In genomic region chr6:169344651-169345050, GRCh38 we compare ENCODE assay signal across 23 cellular contexts.
DNase-seq lines count a peak whose midpoint lies in the region; ATAC-seq, FAIRE-seq and TF ChIP-seq lines count a peak whose summit lies in the region.
"Had no signal": no experiment of that assay in that cellular context is flagged by ENCODE, and none has a peak within 500 bp of the region (broad histone marks: within the 10 kb centered on the region; RNA-seq: fewer than 3 reads in every experiment).

No MANE protein-coding gene starts in this region.

- no peak for TF ChIP-seq POLR2A in breast epithelium (IDR thresholded peaks at IDR 0.05)

- H3K9me3 ChIP-seq in breast epithelium, result no peaks in the 10 kb centered on the region
- H3K9me3 ChIP-seq in keratinocyte (ENCODE audit: control insufficient read depth, low read depth, low read length), result no peaks in the 10 kb centered on the region
- H3K9me3 ChIP-seq: A549 had no signal

- H3K27ac ChIP-seq in breast epithelium (peak overlapping the region; percentile 19 to 33), keratinocyte (ENCODE audit: control insufficient read depth, insufficient read depth, low read length) (peak overlapping the region; percentile 24)
- H3K27ac ChIP-seq: A549; BLaER1 treated with 17β-estradiol and CSF1 and Interleukin-3, amounts not matched to agents 10 nM and 100 nM; gastroesophageal sphincter; VCaP had no signal

- no peaks in the 10 kb centered on the region for H4K20me1 ChIP-seq in keratinocyte (ENCODE audit: control insufficient read depth, extremely low read depth, insufficient read depth, low read length)
- H4K20me1 ChIP-seq: BLaER1 treated with 17β-estradiol and CSF1 and Interleukin-3, amounts not matched to agents 10 nM and 100 nM had no signal

- H2AFZ ChIP-seq in keratinocyte (ENCODE audit: control insufficient read depth, low read length), result peak overlapping the region; percentile 69

- ATAC-seq in Right ventricle myocardium superior (ENCODE audit: poor library complexity), result peak; percentile 71
- no peak for ATAC-seq in activated CD8-positive, alpha-beta T cell treated with anti-CD3 and anti-CD28 coated beads for 36 hours
- ATAC-seq in GM21717 (IDR thresholded peaks at IDR 0.05; ENCODE audit: unreplicated experiment), result no peak
- ATAC-seq: A549, gastroesophageal sphincter, HCT116 had no signal

- peak; percentile 41 for FAIRE-seq in keratinocyte (lab: Jason Lieb, UNC)
- FAIRE-seq: A549, bronchial epithelial cell, endothelial cell of umbilical vein had no signal

- H3K4me2 ChIP-seq in keratinocyte (ENCODE audit: control insufficient read depth, extremely low read depth, insufficient read depth, low read depth, low read length), result peak overlapping the region; percentile 79
- H3K4me2 ChIP-seq: A549; BLaER1 treated with 17β-estradiol and CSF1 and Interleukin-3, amounts not matched to agents 10 nM and 100 nM had no signal

- H3K4me1 ChIP-seq in breast epithelium (peaks cover 0 to 3% of the 10 kb centered on the region in 2 donors), keratinocyte (ENCODE audit: control insufficient read depth, extremely low read depth, insufficient read depth, low read length) (peaks cover 60% of the 10 kb centered on the region)
- H3K4me1 ChIP-seq: gastroesophageal sphincter had no signal

- dilution Hi-C loops in keratinocyte (cut with MboI; ENCODE audit: extremely low pct_ligation_motif_present, low sequenced_read_pairs), result no loop called here

- H3K9me3 Mint-ChIP-seq in type B pancreatic cell, result no peaks in the 10 kb centered on the region
- peaks cover 2% of the 10 kb centered on the region for H3K9me3 Mint-ChIP-seq in activated CD8-positive, alpha-beta T cell treated with anti-CD3 and anti-CD28 coated beads for 36 hours

- peak overlapping the region; percentile 28 for H3K4me3 Mint-ChIP-seq in type B pancreatic cell
- no peak overlapping the region for H3K4me3 Mint-ChIP-seq in activated CD8-positive, alpha-beta T cell treated with anti-CD3 and anti-CD28 coated beads for 36 hours
- H3K4me3 Mint-ChIP-seq: neural crest cell had no signal

- H3K27me3 ChIP-seq in breast epithelium (no peaks in the 10 kb centered on the region), keratinocyte (ENCODE audit: control insufficient read depth, extremely low read depth, insufficient read depth, low read length) (no peaks in the 10 kb centered on the region)
- H3K27me3 ChIP-seq: BLaER1 treated with 17β-estradiol and CSF1 and Interleukin-3, amounts not matched to agents 10 nM and 100 nM; gastroesophageal sphincter had no signal

- H3K9ac ChIP-seq in keratinocyte (ENCODE audit: control insufficient read depth, extremely low read depth, insufficient read depth, low read length), result peak overlapping the region; percentile 40
- H3K9ac ChIP-seq: BLaER1 treated with 17β-estradiol and CSF1 and Interleukin-3, amounts not matched to agents 10 nM and 100 nM had no signal

- POLR2A ChIA-PET in activated CD8-positive, alpha-beta T cell treated with anti-CD3 and anti-CD28 coated beads for 36 hours (lab: Charles Lee), result no interaction called here

- peaks cover 19% of the 10 kb centered on the region for H3K4me1 Mint-ChIP-seq in type B pancreatic cell (ENCODE audit: unreplicated experiment)
- no peaks in the 10 kb centered on the region for H3K4me1 Mint-ChIP-seq in activated CD8-positive, alpha-beta T cell treated with anti-CD3 and anti-CD28 coated beads for 36 hours (ENCODE audit: low read depth)
- H3K4me1 Mint-ChIP-seq: neural crest cell had no signal

- H3K4me3 ChIP-seq in breast epithelium (peak overlapping the region in 1 of 3 donors; percentile 10), keratinocyte (ENCODE audit: control insufficient read depth in 2 of 3, extremely low read depth in 1 of 3, insufficient read depth in 2 of 3, low read depth in 1 of 3, low read length in 3 of 3) (peak overlapping the region in 1 of 3 experiments; percentile 30)
- H3K4me3 ChIP-seq: A549; BLaER1 treated with 17β-estradiol and CSF1 and Interleukin-3, amounts not matched to agents 10 nM and 100 nM; gastroesophageal sphincter had no signal

- intact Hi-C loops in Right ventricle myocardium superior (cut with DNase I) (no loop called here), cardiac septum (cut with DNase I) (no loop called here), breast epithelium (cut with DNase I; ENCODE audit: low total_unique reads) (no loop called here)
- intact Hi-C loops in activated CD8-positive, alpha-beta T cell treated with anti-CD3 and anti-CD28 coated beads for 36 hours (cut with micrococcal nuclease), result no loop called here

- TF ChIP-seq CTCF in breast epithelium (IDR thresholded peaks at IDR 0.05) (no peak), keratinocyte (optimal IDR thresholded peaks at IDR 0.05 in 1 of 3, IDR thresholded peaks at IDR 0.05 in 1 of 3, conservative IDR thresholded peaks at IDR 0.05 in 1 of 3; ENCODE audit: extremely low read depth in 1 of 3, insufficient read depth in 2 of 3, low read length in 3 of 3) (no peak), type B pancreatic cell (conservative IDR thresholded peaks at IDR 0.05) (no peak)
- no peak for TF ChIP-seq CTCF in activated CD8-positive, alpha-beta T cell treated with anti-CD3 and anti-CD28 coated beads for 36 hours (IDR thresholded peaks at IDR 0.05)

- H3K27me3 Mint-ChIP-seq in type B pancreatic cell, result peaks cover 3% of the 10 kb centered on the region
- peaks cover 7% of the 10 kb centered on the region for H3K27me3 Mint-ChIP-seq in activated CD8-positive, alpha-beta T cell treated with anti-CD3 and anti-CD28 coated beads for 36 hours

- no peaks in the 10 kb centered on the region for H3K79me2 ChIP-seq in keratinocyte (ENCODE audit: control insufficient read depth, insufficient read depth, low read length)

- DNase-seq in Right ventricle myocardium superior, result no peak
- no peak for DNase-seq in cardiac septum (ENCODE audit: low spot score)
- no peak for DNase-seq in breast epithelium (ENCODE audit: low spot score in 2 of 2)
- no peak for DNase-seq in keratinocyte (ENCODE audit: low read depth, low spot score)
- DNase-seq in type B pancreatic cell (ENCODE audit: extremely low spot score, unreplicated experiment), result no peak
- DNase-seq in activated CD8-positive, alpha-beta T cell treated with anti-CD3 and anti-CD28 coated beads for 36 hours, result no peak
- no peak for DNase-seq in T-helper 9 cell
- DNase-seq: activated CD4-positive, alpha-beta T cell treated with anti-CD3 and anti-CD28 coated beads, Interleukin-2, amount 50 U/mL, for 4 hours; activated effector memory CD4-positive, alpha-beta T cell treated with anti-CD3 and anti-CD28 coated beads, Interleukin-2, amount 50 U/mL, for 16 hours; dermis blood vessel endothelial cell; midbrain; SIG-M5; stimulated activated CD8-positive, alpha-beta memory T cell treated with anti-CD3 and anti-CD28 coated beads, Interleukin-4, amount 100 ng/mL, for 48 hours; substantia nigra had no signal

- CTCF ChIA-PET in activated CD8-positive, alpha-beta T cell treated with anti-CD3 and anti-CD28 coated beads for 36 hours (lab: Charles Lee), result no interaction called here

- no peaks in the 10 kb centered on the region for H3K36me3 Mint-ChIP-seq in type B pancreatic cell
- H3K36me3 Mint-ChIP-seq in activated CD8-positive, alpha-beta T cell treated with anti-CD3 and anti-CD28 coated beads for 36 hours (ENCODE audit: low read depth), result no peaks in the 10 kb centered on the region

- no peak overlapping the region for H3K27ac Mint-ChIP-seq in type B pancreatic cell
- no peak overlapping the region for H3K27ac Mint-ChIP-seq in activated CD8-positive, alpha-beta T cell treated with anti-CD3 and anti-CD28 coated beads for 36 hours

- H3K36me3 ChIP-seq in breast epithelium (no peaks in the 10 kb centered on the region), keratinocyte (ENCODE audit: control insufficient read depth in 2 of 2, extremely low read depth in 1 of 2, insufficient read depth in 2 of 2, low read length in 2 of 2) (no peaks in the 10 kb centered on the region)
- H3K36me3 ChIP-seq: BLaER1 treated with 17β-estradiol and CSF1 and Interleukin-3, amounts not matched to agents 10 nM and 100 nM; gastroesophageal sphincter had no signal

- no peaks in the 10 kb centered on the region for H3K9me1 ChIP-seq in keratinocyte (ENCODE audit: control insufficient read depth, extremely low read depth, insufficient read depth, low read length)
